ENCODE assay signal across 19 cellular contexts in genomic region chr9:38389313-38389712, GRCh38. TPM values are rescaled to one million over a fixed set of nuclear protein-coding genes. Genes with fewer than 3 reads are reported as not detected.
DNase-seq lines count a peak whose midpoint lies in the region; TF ChIP-seq lines count a peak whose summit lies in the region.
"Had no signal": no experiment of that assay in that cellular context is flagged by ENCODE, and none has a peak within 500 bp of the region (broad histone marks: within the 10 kb centered on the region; RNA-seq: fewer than 3 reads in every experiment).

No MANE protein-coding gene starts in this region.

- TF ChIP-seq CTCF in chondrocyte (IDR thresholded peaks at IDR 0.05) (no peak), liver (IDR thresholded peaks at IDR 0.05; ENCODE audit: low read depth, low read length, missing input control) (no peak)

- peaks cover 2 to 9% (median 3%) of the 10 kb centered on the region in 4 donors for H3K9me3 ChIP-seq in liver (ENCODE audit: control insufficient read depth in 4 of 4, low read length in 3 of 4)
- H3K9me3 ChIP-seq: adrenal gland, SK-N-SH had no signal

- H3K36me3 ChIP-seq in liver (ENCODE audit: control insufficient read depth in 4 of 4, insufficient read depth in 3 of 4, low read depth in 1 of 4, low read length in 3 of 4), result no peaks in the 10 kb centered on the region
- H3K36me3 ChIP-seq in H7 (replicated peaks; ENCODE audit: control insufficient read depth, insufficient read depth, low read length), result no peaks in the 10 kb centered on the region
- H3K36me3 ChIP-seq: adrenal gland had no signal

- H3K27me3 ChIP-seq in liver (ENCODE audit: control insufficient read depth in 4 of 4, insufficient read depth in 4 of 4, low read length in 3 of 4) (no peaks in the 10 kb centered on the region), H7 (ENCODE audit: control insufficient read depth, insufficient read depth, low read length) (peaks cover 24% of the 10 kb centered on the region)
- H3K27me3 ChIP-seq: adrenal gland had no signal

- 15% methylated on average over 4 of the region's 4 CpGs for WGBS in liver

- no peak overlapping the region for H3K4me3 ChIP-seq in liver (ENCODE audit: low read depth in 1 of 3, low read length in 3 of 3)
- no peak overlapping the region for H3K4me3 ChIP-seq in skin epidermis
- no peak overlapping the region for H3K4me3 ChIP-seq in H7 (ENCODE audit: insufficient read depth, low read depth, low read length)
- H3K4me3 ChIP-seq: adrenal gland had no signal

- H3K4me1 ChIP-seq in liver (ENCODE audit: control insufficient read depth in 4 of 4, insufficient read depth in 4 of 4, low read length in 3 of 4), result peaks cover 12 to 80% (median 73%) of the 10 kb centered on the region in 4 donors

- H3K36me3 Mint-ChIP-seq in chondrocyte (ENCODE audit: low read depth), result peaks cover 5% of the 10 kb centered on the region

- no peak for TF ChIP-seq RAD21 in liver (IDR thresholded peaks at IDR 0.05)

- no peak overlapping the region for H3K9ac ChIP-seq in liver (ENCODE audit: low read depth in 1 of 2, low read length in 2 of 2)
- H3K9ac ChIP-seq: SK-N-SH had no signal

- peaks cover 68% of the 10 kb centered on the region for H3K4me1 Mint-ChIP-seq in chondrocyte (ENCODE audit: low read depth)

- no peaks in the 10 kb centered on the region for H3K27me3 Mint-ChIP-seq in chondrocyte (ENCODE audit: low read depth)

- peak overlapping the region; percentile 66 to 80 for H3K27ac ChIP-seq in liver (ENCODE audit: low read depth in 1 of 2, low read length in 2 of 2)
- peak overlapping the region in 16 of 21 experiments; percentile 18 to 81 (median 57) for H3K27ac ChIP-seq in skin epidermis

- H3K9me3 Mint-ChIP-seq in chondrocyte (ENCODE audit: low read depth), result peaks cover 8% of the 10 kb centered on the region

- peak overlapping the region; percentile 80 for H3K27ac Mint-ChIP-seq in chondrocyte (ENCODE audit: unreplicated experiment)

- peak; percentile 29 for DNase-seq in EH (ENCODE audit: low read depth)
- no peak for DNase-seq in chondrocyte (ENCODE audit: low spot score)
- DNase-seq in H7, result no peak
- no peak for DNase-seq in NCI-H187 (lab: John Stamatoyannopoulos, UW)
- no peak for DNase-seq in DMS114 treated with DMSO at 0.1 percent for 48 hours (lab: John Stamatoyannopoulos, UW; ENCODE audit: unreplicated experiment)
- no peak for DNase-seq in SKM-1 (lab: John Stamatoyannopoulos, UW; ENCODE audit: unreplicated experiment)
- DNase-seq: activated CD4-positive, alpha-beta T cell treated with anti-CD3 and anti-CD28 coated beads, Interleukin-2, amount 50 U/mL, for 4 hours; activated T-cell treated with anti-CD3 and anti-CD28 coated beads, Interleukin-2, amount 50 U/mL, for 48 hours; cortex of kidney; erythroblast; KG1; NCI-H1436; SK-N-SH; substantia nigra had no signal

- H3K4me3 Mint-ChIP-seq in chondrocyte (ENCODE audit: unreplicated experiment), result no peak overlapping the region

TF ChIP-seq in liver, 16 proteins besides CTCF, POLR2A, EP300 and RAD21:
- TF ChIP-seq HNF4A (conservative IDR thresholded peaks at IDR 0.05) (peak in 1 of 2 donors; percentile 36), NR2F2 (IDR thresholded peaks at IDR 0.05) (no peak)
TF ChIP-seq in liver: peak in this region for 1.

RNA-seq across cellular contexts. Expression of gene ALDH1B1, which starts 3.2 kb away (rescaled TPM):
- total RNA-seq in chondrocyte (36.8 to 74.6 TPM (median 74.2 TPM) in 3 replicates), liver (10 to 100 TPM; 18.9 to 57.0 TPM)
- polyA plus RNA-seq in liver, result 10 to 100 TPM; 48.2 to 73.9 TPM
- 35.8 and 37.3 TPM in 2 replicates for total RNA-seq in H7 (2014; rRNA removed; shearing (Covaris generic))

RNA-seq across cellular contexts. Expression of gene IGFBPL1, which starts 34.9 kb away (rescaled TPM):
- 1.3 to 3.6 TPM (median 2.8 TPM) in 3 replicates for total RNA-seq in chondrocyte
- total RNA-seq in liver, result under 1 TPM in 1 of 2 donors, not detected in 1; 0.08 TPM
- polyA plus RNA-seq in liver, result not detected
- total RNA-seq in H7 (2014; rRNA removed; shearing (Covaris generic)), result 86.4 and 92.1 TPM in 2 replicates
- total RNA-seq: left ventricle myocardium superior, OCI-LY7 had no signal

Comparison
In these comparisons a context has a peak if more than half of its experiments do, and no peak if none do; other contexts are left out.
1. RNA of gene IGFBPL1, which starts 34.9 kb away (total RNA-seq): 86.4 to 92.1 TPM in H7; 1.3 to 3.6 TPM in chondrocyte and 0.08 TPM in liver; every median in the first group is over 10 times any median in the second.